Comparison of ENCODE assay signal across 1 cellular context in the genomic region with DNA sequence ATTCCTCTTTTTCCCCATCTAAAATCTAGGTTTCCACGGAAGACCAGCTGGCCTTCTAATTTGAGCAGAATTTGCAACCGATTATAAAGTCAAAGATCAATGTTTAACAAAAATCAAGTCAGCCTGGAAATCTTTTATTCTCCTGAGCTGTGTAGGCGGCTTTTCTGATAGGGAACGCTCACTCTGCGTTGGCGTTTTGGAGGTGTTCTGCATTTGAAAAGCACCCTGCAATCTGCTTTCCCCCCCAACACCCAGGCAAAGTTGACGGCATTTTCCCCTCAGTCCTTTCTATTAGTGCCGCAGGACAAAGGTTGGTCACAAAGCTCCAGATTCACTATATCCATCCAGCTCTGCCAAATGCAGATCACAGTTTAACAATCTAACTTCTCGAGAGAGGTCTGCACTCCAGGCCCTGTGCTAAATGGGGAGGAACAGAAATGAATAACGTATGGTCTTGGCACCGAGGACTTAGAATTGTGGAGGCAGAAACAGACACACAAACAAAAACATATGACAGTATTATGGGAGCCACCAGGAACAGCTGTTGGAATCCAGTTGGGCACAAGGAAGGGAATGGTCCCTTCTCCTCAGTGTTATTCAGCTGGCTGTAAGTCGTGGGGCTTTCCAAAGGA.
TF ChIP-seq lines count a peak whose summit lies in the region.

No MANE protein-coding gene starts in this region.

TF ChIP-seq in K562, 482 proteins besides CTCF, POLR2A, EP300 and RAD21:
- TF ChIP-seq CHD4 (IDR thresholded peaks at IDR 0.05; ENCODE audit: insufficient read depth, insufficient replicate concordance, low read depth, low read length, poor library complexity, severe bottlenecking) (no peak), EGR1 (conservative IDR thresholded peaks at IDR 0.05) (0 out of 2 replicates have a peak, but pooled peaks have one; percentile 18)
